8 cellular contexts compared by ENCODE assay signal in the genomic region with DNA sequence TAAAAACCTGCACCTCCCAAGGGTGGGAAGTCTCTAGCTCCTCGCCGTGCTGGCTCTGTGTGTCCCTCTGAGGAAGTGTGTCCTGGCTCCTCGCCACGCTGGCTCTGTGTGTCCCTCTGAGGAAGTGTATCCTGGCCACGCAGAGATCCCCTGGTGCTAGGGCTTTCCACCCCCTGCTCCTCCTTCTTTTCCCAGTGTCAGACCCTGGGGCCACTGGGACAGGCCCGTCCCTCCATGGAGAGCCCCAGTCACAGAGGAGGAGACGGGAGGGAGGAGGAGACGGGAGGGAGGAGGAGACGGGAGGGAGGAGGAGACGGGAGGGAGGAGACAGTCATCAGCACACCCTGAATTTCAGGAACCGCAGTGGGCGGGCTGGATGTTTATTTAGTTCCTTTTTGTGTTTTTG. TPM values are rescaled to one million over a fixed set of nuclear protein-coding genes. Genes with fewer than 3 reads are reported as not detected.
DNase-seq lines count a peak whose midpoint lies in the region; ATAC-seq, FAIRE-seq and TF ChIP-seq lines count a peak whose summit lies in the region.

No MANE protein-coding gene starts in this region.

- intact Hi-C loops in K562 (cut with micrococcal nuclease): no loop called here

- H4K20me1 ChIP-seq in SK-N-SH (ENCODE audit: insufficient read depth): no peaks in the 10 kb centered on the region
- H4K20me1 ChIP-seq in K562 (replicated peaks; ENCODE audit: control insufficient read depth, insufficient read depth, low read length): peaks cover 2% of the 10 kb centered on the region; the same call in 1 of the 2 replicates

- 94% methylated on average over 8 of the region's 12 CpGs for WGBS in SK-N-SH (ENCODE audit: low lambda C conversion rate)
- WGBS in K562 (ENCODE audit: insufficient coverage, low coverage, missing lambda C conversion rate): 5% methylated on average over 10 of the region's 12 CpGs

- H3K9me2 ChIP-seq in SK-N-SH: no peaks in the 10 kb centered on the region

- H3K79me2 ChIP-seq in SK-N-SH (ENCODE audit: insufficient read depth): no peaks in the 10 kb centered on the region; the same call in 1 of the 2 replicates
- no peaks in the 10 kb centered on the region for H3K79me2 ChIP-seq in K562 (ENCODE audit: control insufficient read depth, insufficient read depth, low read length)

- no peak overlapping the region for H3K4me2 ChIP-seq in SK-N-SH
- no peak overlapping the region for H3K4me2 ChIP-seq in K562 (ENCODE audit: insufficient read depth, low read length)

- POLR2A ChIA-PET in SK-N-SH (lab: Yijun Ruan, JAX): no interaction called here
- POLR2A ChIA-PET in K562 (lab: Yijun Ruan, JAX): interaction anchor here (0.5 to 0.9 kb wide), 2 partner anchors 18 to 21 kb away, joined by 3 read pairs; no protein-coding TSS in a partner anchor

- H3K4me3 ChIP-seq in SK-N-SH (ENCODE audit: low read depth in 2 of 2, low read length in 1 of 2): no peak overlapping the region
- no peak overlapping the region for H3K4me3 ChIP-seq in K562

- H3K9ac ChIP-seq in SK-N-SH (no peak overlapping the region), K562 (ENCODE audit: insufficient read depth in 1 of 2, low read depth in 2 of 2, low read length in 2 of 2) (peak overlapping the region in 1 of 2 experiments; percentile 31; a peak in 1 of 4 replicates)

- H3K36me3 ChIP-seq in SK-N-SH (replicated peaks in 1 of 2; ENCODE audit: control insufficient read depth in 1 of 2, insufficient read depth in 2 of 2, low read length in 1 of 2) (no peaks in the 10 kb centered on the region), K562 (ENCODE audit: control insufficient read depth, insufficient read depth, low read length) (no peaks in the 10 kb centered on the region)

- no peak for TF ChIP-seq EP300 in SK-N-SH (IDR thresholded peaks at IDR 0.05; ENCODE audit: borderline replicate concordance in 1 of 2, low read depth in 1 of 2, low read length in 1 of 2)
- no peak for TF ChIP-seq EP300 in K562 (IDR thresholded peaks at IDR 0.05; ENCODE audit: low read length)

- no peak for TF ChIP-seq RAD21 in SK-N-SH (IDR thresholded peaks at IDR 0.05; ENCODE audit: low read length)
- TF ChIP-seq RAD21 in K562 (CRISPR knock-in tag; conservative IDR thresholded peaks at IDR 0.05 in 1 of 2, IDR thresholded peaks at IDR 0.05 in 1 of 2): no peak

- no peak for ATAC-seq in SK-N-SH treated with all-trans-retinoic acid at 6 μM for 48 hours
- peak; percentile 30 for ATAC-seq in HG03520 (IDR thresholded peaks at IDR 0.05; ENCODE audit: unreplicated experiment)
- peak; percentile 54; the same call in 2 of the 3 replicates for ATAC-seq in K562
- no peak for ATAC-seq in stimulated activated naive CD8-positive, alpha-beta T cell treated with anti-CD3 and anti-CD28 coated beads, Interleukin-15, Interleukin-2, amounts not matched to agents 100 U/mL and 50 U/mL, for 24 hours

- no TSS peak for BruUV-seq in K562 (replicated peaks; lab: Mats Ljungman, UMichigan)

- H2AFZ ChIP-seq in SK-N-SH (ENCODE audit: low read depth): no peak overlapping the region
- H2AFZ ChIP-seq in K562 (ENCODE audit: low read depth, low read length): no peak overlapping the region

- H3K27me3 ChIP-seq in SK-N-SH (ENCODE audit: insufficient read depth) (no peaks in the 10 kb centered on the region), K562 (ENCODE audit: control insufficient read depth in 2 of 2, insufficient read depth in 2 of 2, low read length in 2 of 2) (peaks cover 49 to 68% of the 10 kb centered on the region in 2 experiments)

- TF ChIP-seq POLR2A in K562 (conservative IDR thresholded peaks at IDR 0.05): no peak

- H3K9me3 ChIP-seq in SK-N-SH (no peaks in the 10 kb centered on the region), K562 (replicated peaks; ENCODE audit: control insufficient read depth, insufficient read depth, low read depth, low read length) (no peaks in the 10 kb centered on the region)

- CTCF ChIA-PET in SK-N-SH (lab: Yijun Ruan, JAX) (interaction anchor here (2.0 to 3.0 kb wide), 2 partner anchors 16 to 42 kb away, joined by 6 to 10 read pairs; no protein-coding TSS in a partner anchor), K562 (lab: Yijun Ruan, JAX; ENCODE audit: low intra/inter-chr PET ratio) (no interaction called here)

- H3K27ac ChIP-seq in SK-N-SH (ENCODE audit: low read depth in 2 of 2, low read length in 1 of 2) (no peak overlapping the region), K562 (ENCODE audit: extremely low read depth, low read depth, low read length) (no peak overlapping the region)

- in situ Hi-C loops in K562 (cut with MboI): no loop called here

- no peak for TF ChIP-seq CTCF in SK-N-SH (IDR thresholded peaks at IDR 0.05)
- TF ChIP-seq CTCF in K562 (IDR thresholded peaks at IDR 0.05 in 2 of 3, conservative IDR thresholded peaks at IDR 0.05 in 1 of 3; ENCODE audit: insufficient read depth in 2 of 3, low read depth in 1 of 3, low read length in 3 of 3): no peak

- H3K4me1 ChIP-seq in SK-N-SH (ENCODE audit: control insufficient read depth in 1 of 2, insufficient read depth in 2 of 2, low read depth in 1 of 2, low read length in 1 of 2) (peaks cover 0 to 4% of the 10 kb centered on the region in 2 experiments; a peak in 1 of 4 replicates), K562 (replicated peaks in 1 of 2; ENCODE audit: control insufficient read depth in 2 of 2, insufficient read depth in 2 of 2, low read length in 2 of 2) (peaks cover 0 to 25% of the 10 kb centered on the region in 2 experiments; a peak in 2 of 5 replicates)

- no peaks in the 10 kb centered on the region for H3K9me1 ChIP-seq in K562 (ENCODE audit: control insufficient read depth, insufficient read depth, low read length)

- FAIRE-seq in K562 (lab: Jason Lieb, UNC): no peak

- H3F3A ChIP-seq in SK-N-SH (replicated peaks; ENCODE audit: insufficient read depth): no peaks in the 10 kb centered on the region

- DNase-seq in SK-N-SH: peak; percentile 44
- no peak for DNase-seq in K562 (ENCODE audit: extremely low read depth in 1 of 4, low spot score in 3 of 4)
- peak; percentile 93 for DNase-seq in kidney tubule cell (ENCODE audit: low spot score)
- peak; percentile 10 for DNase-seq in stromal cell of bone marrow (ENCODE audit: low read depth)
- no peak for DNase-seq in GM19240 (ENCODE audit: insufficient read length, low spot score)
- no peak for DNase-seq in stimulated activated naive CD8-positive, alpha-beta T cell treated with anti-CD3 and anti-CD28 coated beads, Interleukin-15, Interleukin-2, amounts not matched to agents 100 U/mL and 50 U/mL, for 24 hours

TF ChIP-seq in SK-N-SH, 30 proteins besides CTCF, POLR2A, EP300 and RAD21 (continues in another document):
- TF ChIP-seq JUND (IDR thresholded peaks at IDR 0.05) (no peak), EZH2phosphoT487 (IDR thresholded peaks at IDR 0.05; ENCODE audit: borderline replicate concordance, low read depth) (no peak), POLR2AphosphoS5 (IDR thresholded peaks at IDR 0.05; ENCODE audit: low read depth, low read length) (no peak)

TF ChIP-seq in SK-N-SH treated with all-trans-retinoic acid at 6 μM for 48 hours, 23 proteins besides CTCF, POLR2A, EP300 and RAD21:
- TF ChIP-seq CSDC2 (CRISPR knock-in tag; IDR thresholded peaks at IDR 0.05): no peak
- TF ChIP-seq TCF4 (CRISPR knock-in tag; IDR thresholded peaks at IDR 0.05; ENCODE audit: borderline replicate concordance): no peak
- TF ChIP-seq BACH2 (CRISPR knock-in tag; IDR thresholded peaks at IDR 0.05; ENCODE audit: borderline replicate concordance): no peak
- no peak for TF ChIP-seq ZNF565 (CRISPR knock-in tag; conservative IDR thresholded peaks at IDR 0.05; ENCODE audit: low read depth)

TF ChIP-seq in K562, 482 proteins besides CTCF, POLR2A, EP300 and RAD21:
- TF ChIP-seq ELF2 (CRISPR knock-in tag; IDR thresholded peaks at IDR 0.05): no peak
- peak; percentile 23; the same call in 1 of the 2 replicates for TF ChIP-seq SPI1 (IDR thresholded peaks at IDR 0.05; ENCODE audit: borderline replicate concordance, low read depth, low read length)

RNA-seq across cellular contexts. Expression of gene HGFAC, which starts 53.8 kb away (rescaled TPM):
- polyA plus RNA-seq in SK-N-SH (2012; rRNA removed) (0.37 and 0.43 TPM in 2 replicates), K562 (2011; rRNA removed) (not detected in 2 replicates), K562 (2014; fragmentation: Illumina TruSeq; extraction: Trizol) (not detected in 2 replicates), K562 (2014; fragmentation: Nextera tagmentation; extraction: Ambion mirVana) (not detected), K562 (2014; rRNA removed) (0.13 TPM in 1 of 2 replicates, not detected in the other)
- 0.03 and 0.04 TPM in 2 replicates for polyA plus RNA-seq in SK-N-SH (2012; cell fraction: cytosol; rRNA removed)
- 4.3 and 4.4 TPM in 2 replicates for polyA plus RNA-seq in SK-N-SH (2012; cell fraction: nucleus; rRNA removed)
- total RNA-seq in K562 (2011; cell fraction: chromatin; rRNA removed; ENCODE audit: low replicate concordance): not detected in 2 replicates
- total RNA-seq in K562 (2011; cell fraction: nucleolus; rRNA removed): not detected in 2 replicates
- not detected in 2 replicates for total RNA-seq in K562 (2011; cell fraction: nucleoplasm; rRNA removed)
- total RNA-seq in K562 (2014; rRNA removed) (not detected in 2 replicates), K562 (2014; rRNA removed; fragmentation: Illumina TruSeq; extraction: Trizol) (not detected in 2 replicates), K562 (2015; rRNA removed; fragmentation: Illumina TruSeq; extraction: Trizol) (not detected in 2 replicates), K562 (2021) (0.09 TPM in 1 of 2 replicates, not detected in the other)
- polyA plus RNA-seq in K562 (2011; cell fraction: cytosol; rRNA removed): not detected in 2 replicates
- polyA plus RNA-seq in K562 (2011; cell fraction: nucleus; rRNA removed): 0.15 and 0.53 TPM in 2 replicates
- polyA plus RNA-seq in K562 (2012): not detected in 2 replicates
- not detected in 2 replicates for polyA minus RNA-seq in K562 (2011; rRNA and poly(A)+ RNA removed)
- not detected in 2 replicates for polyA minus RNA-seq in K562 (2011; cell fraction: cytosol; rRNA and poly(A)+ RNA removed)
- not detected in 2 replicates for polyA minus RNA-seq in K562 (2011; cell fraction: nucleus; rRNA and poly(A)+ RNA removed)

Comparison
In these comparisons a context has a peak if more than half of its experiments do, and no peak if none do; other contexts are left out.
1. DNase-seq: peak in SK-N-SH (single experiment), kidney tubule cell (single experiment) and stromal cell of bone marrow (single experiment); none in K562 (0 of 4), GM19240 (single experiment) and stimulated activated naive CD8-positive, alpha-beta T cell treated with anti-CD3 and anti-CD28 coated beads, Interleukin-15, Interleukin-2, amounts not matched to agents 100 U/mL and 50 U/mL, for 24 hours (single experiment).
2. ATAC-seq: peak in HG03520 (single experiment) and K562 (single experiment); none in SK-N-SH treated with all-trans-retinoic acid at 6 μM for 48 hours (single experiment) and stimulated activated naive CD8-positive, alpha-beta T cell treated with anti-CD3 and anti-CD28 coated beads, Interleukin-15, Interleukin-2, amounts not matched to agents 100 U/mL and 50 U/mL, for 24 hours (single experiment).